18 cellular contexts compared by ENCODE assay signal in genomic region chr5:122358382-122358990, GRCh38. TPM values are rescaled to one million over a fixed set of nuclear protein-coding genes. Genes with fewer than 3 reads are reported as not detected.
DNase-seq lines count a peak whose midpoint lies in the region; TF ChIP-seq lines count a peak whose summit lies in the region.
"Had no signal": no experiment of that assay in that cellular context is flagged by ENCODE, and none has a peak within 500 bp of the region (broad histone marks: within the 10 kb centered on the region; RNA-seq: fewer than 3 reads in every experiment).

No MANE protein-coding gene starts in this region.

- no peaks in the 10 kb centered on the region for H3K9me3 Mint-ChIP-seq in brain

- H3K27me3 ChIP-seq in iPS-15b (ENCODE audit: control insufficient read depth, insufficient read depth, low read length) (no peaks in the 10 kb centered on the region), smooth muscle cell (ENCODE audit: low read depth) (no peaks in the 10 kb centered on the region)
- H3K27me3 ChIP-seq: BLaER1 had no signal

- H3K27ac Mint-ChIP-seq in brain = peak overlapping the region in 4 of 5 experiments; percentile 8 to 82 (median 39)
- H3K27ac Mint-ChIP-seq: CD8-positive, alpha-beta memory T cell had no signal

- peaks cover 42% of the 10 kb centered on the region for H3K4me1 Mint-ChIP-seq in brain
- H3K4me1 Mint-ChIP-seq: CD8-positive, alpha-beta memory T cell had no signal

- no peaks in the 10 kb centered on the region for H3K79me2 ChIP-seq in smooth muscle cell (ENCODE audit: low read depth)

- H3K36me3 ChIP-seq in iPS-15b (ENCODE audit: control insufficient read depth, insufficient read depth, low read length) (no peaks in the 10 kb centered on the region), smooth muscle cell (ENCODE audit: low read depth) (no peaks in the 10 kb centered on the region)
- H3K36me3 ChIP-seq: BLaER1 had no signal

- no peak overlapping the region for H3K4me3 ChIP-seq in iPS-15b (ENCODE audit: low read depth, low read length)
- H3K4me3 ChIP-seq in smooth muscle cell = no peak overlapping the region
- H3K4me3 ChIP-seq: BLaER1, PC-9 had no signal

- H3K4me3 Mint-ChIP-seq in brain = no peak overlapping the region
- H3K4me3 Mint-ChIP-seq: CD8-positive, alpha-beta memory T cell had no signal

- H3K4me2 ChIP-seq in smooth muscle cell = peak overlapping the region; percentile 60
- H3K4me2 ChIP-seq: BLaER1, PC-9 had no signal

- peaks cover 4% of the 10 kb centered on the region for H3K27me3 Mint-ChIP-seq in brain
- H3K27me3 Mint-ChIP-seq: CD8-positive, alpha-beta memory T cell had no signal

- POLR2A ChIA-PET in RWPE1 (lab: Yijun Ruan, JAX; ENCODE audit: low non-redundant PET) = no interaction called here

- TF ChIP-seq CTCF in brain (conservative IDR thresholded peaks at IDR 0.05) = no peak
- no peak for TF ChIP-seq CTCF in smooth muscle cell (IDR thresholded peaks at IDR 0.05; ENCODE audit: borderline replicate concordance, insufficient read depth, poor library complexity, severe bottlenecking)
- no peak for TF ChIP-seq CTCF in RWPE1 (conservative IDR thresholded peaks at IDR 0.05; ENCODE audit: low read depth)

- peak overlapping the region; percentile 19 for H3K9ac ChIP-seq in iPS-15b (ENCODE audit: low read depth, low read length)
- H3K9ac ChIP-seq in smooth muscle cell (ENCODE audit: low read depth) = no peak overlapping the region
- H3K9ac ChIP-seq: BLaER1 had no signal

- H3K36me3 Mint-ChIP-seq in brain = peaks cover 14% of the 10 kb centered on the region
- H3K36me3 Mint-ChIP-seq: CD8-positive, alpha-beta memory T cell had no signal

- H3F3A ChIP-seq in smooth muscle cell (ENCODE audit: low read depth) = peaks cover 11% of the 10 kb centered on the region

- WGBS in smooth muscle cell (ENCODE audit: low lambda C conversion rate) = 30% methylated on average over 4 of the region's 4 CpGs

- H4K20me1 ChIP-seq in smooth muscle cell (ENCODE audit: low read depth) = no peaks in the 10 kb centered on the region
- H4K20me1 ChIP-seq: BLaER1 had no signal

- H3K27ac ChIP-seq in smooth muscle cell (ENCODE audit: low read depth) (no peak overlapping the region), RWPE1 (no peak overlapping the region)
- H3K27ac ChIP-seq: 22Rv1, BLaER1, PC-9 had no signal

- peak; percentile 12 for DNase-seq in NCI-H748 (lab: John Stamatoyannopoulos, UW; ENCODE audit: unreplicated experiment)
- no peak for DNase-seq in NCI-H748 treated with DMSO at 0.1 percent for 48 hours (lab: John Stamatoyannopoulos, UW)
- no peak for DNase-seq in smooth muscle cell (lab: John Stamatoyannopoulos, UW; ENCODE audit: unreplicated experiment)
- no peak for DNase-seq in effector CD8-positive, alpha-beta T cell (lab: John Stamatoyannopoulos, UW)
- DNase-seq in RWPE1 (ENCODE audit: low spot score) = no peak
- no peak for DNase-seq in SKM-1 (lab: John Stamatoyannopoulos, UW; ENCODE audit: unreplicated experiment)
- DNase-seq: CD8-positive, alpha-beta memory T cell; H7; Karpas-422; MM.1S; NCI-H1105; NCI-H187 treated with DMSO at 0.1 percent for 48 hours; NCI-H524 treated with DMSO at 0.1 percent for 48 hours; PC-9 had no signal

- no peak overlapping the region for H2AFZ ChIP-seq in smooth muscle cell (ENCODE audit: low read depth)
- H2AFZ ChIP-seq: PC-9 had no signal

- peaks cover 26% of the 10 kb centered on the region for H3K4me1 ChIP-seq in iPS-15b (ENCODE audit: control insufficient read depth, insufficient read depth, low read length)
- peaks cover 15% of the 10 kb centered on the region for H3K4me1 ChIP-seq in smooth muscle cell (ENCODE audit: low read depth)
- H3K4me1 ChIP-seq: BLaER1 had no signal

- CTCF ChIA-PET in RWPE1 (lab: Yijun Ruan, JAX) = no interaction called here

- H3K9me3 ChIP-seq in iPS-15b (ENCODE audit: control insufficient read depth, insufficient read depth, low read length) (no peaks in the 10 kb centered on the region), smooth muscle cell (replicated peaks; ENCODE audit: low read depth) (no peaks in the 10 kb centered on the region)
- H3K9me3 ChIP-seq: BLaER1 had no signal

RNA-seq across cellular contexts. Expression of gene SNCAIP, which starts 46.4 kb away (rescaled TPM):
- 42.2 TPM for polyA plus RNA-seq in brain (ENCODE audit: insufficient read depth, low read depth, low replicate concordance)
- total RNA-seq in smooth muscle cell = 7.2 and 15.5 TPM in 2 replicates
- polyA plus RNA-seq in smooth muscle cell = 7.0 and 8.0 TPM in 2 replicates
- total RNA-seq: CD8-positive, alpha-beta memory T cell; PC-9 had no signal
- polyA plus RNA-seq: CD8-positive, alpha-beta memory T cell had no signal
